Comparison of ENCODE assay signal across 8 cellular contexts in the genomic region with DNA sequence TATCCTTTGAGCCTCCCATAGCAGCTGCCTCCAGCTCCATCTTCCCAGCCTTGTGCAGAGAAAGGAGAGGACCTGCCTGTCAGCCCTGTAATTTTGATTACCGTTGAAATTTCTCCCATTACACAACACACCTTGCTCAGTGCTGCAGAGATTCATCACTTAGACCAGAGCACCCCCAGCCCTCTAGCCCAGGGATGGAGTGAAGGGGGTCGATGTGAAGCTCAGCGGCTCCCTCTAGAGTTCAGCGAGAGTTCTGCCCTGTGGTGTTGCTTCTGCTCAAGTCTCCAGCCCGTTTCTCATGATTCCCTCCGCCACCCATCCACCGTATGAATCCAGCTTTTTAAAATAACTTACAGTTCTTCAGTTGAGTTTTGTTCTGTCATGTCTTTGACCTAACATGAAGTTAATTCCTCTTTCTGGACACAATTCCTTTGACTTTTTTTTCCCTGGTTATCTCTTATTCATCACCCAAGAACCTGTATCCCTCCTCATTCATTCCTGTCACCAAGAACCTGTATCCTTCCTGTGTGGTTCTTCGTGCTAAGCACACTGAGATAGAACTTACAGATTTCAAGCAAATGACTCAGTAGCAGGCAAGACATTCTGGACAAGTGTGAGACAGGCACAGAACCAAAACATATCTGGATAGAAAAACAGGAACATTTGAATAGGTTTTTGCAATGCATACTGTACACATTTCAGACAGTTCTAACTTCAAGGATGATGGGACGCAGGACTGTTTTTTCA. TPM values are rescaled to one million over a fixed set of nuclear protein-coding genes. Genes with fewer than 3 reads are reported as not detected.
A peak's percentile ranks its signal among the peaks of the same experiment; 100 is the strongest.
DNase-seq lines count a peak whose midpoint lies in the region; ATAC-seq and TF ChIP-seq lines count a peak whose summit lies in the region.

No MANE protein-coding gene starts in this region.

- intact Hi-C loops in dorsolateral prefrontal cortex (cut with DNase I): no loop called here

- no peak overlapping the region for H3K27ac ChIP-seq in dorsolateral prefrontal cortex

- peak in 32 of 56 donors; percentile 8 to 38 (median 24) for TF ChIP-seq CTCF in dorsolateral prefrontal cortex (IDR thresholded peaks at IDR 0.05 in 54 of 56, conservative IDR thresholded peaks at IDR 0.05 in 2 of 56; ENCODE audit: low read depth in 1 of 56, partially characterized antibody in 56 of 56)

- H3K4me3 ChIP-seq in dorsolateral prefrontal cortex: no peak overlapping the region

- H3K27me3 ChIP-seq in dorsolateral prefrontal cortex: peaks cover 0 to 11% (median 0%) of the 10 kb centered on the region in 45 donors

- no peak for ATAC-seq in GM19452 (IDR thresholded peaks at IDR 0.05; ENCODE audit: unreplicated experiment)

- peak; percentile 42 for DNase-seq in activated CD4-positive, alpha-beta T cell treated with anti-CD3 and anti-CD28 coated beads for 48 hours
- no peak for DNase-seq in activated CD4-positive, alpha-beta T cell treated with anti-CD3 and anti-CD28 coated beads for 4 hours
- DNase-seq in NCI-H1694 (lab: John Stamatoyannopoulos, UW) (peak; percentile 11), dorsolateral prefrontal cortex (no peak), occipital lobe (lab: John Stamatoyannopoulos, UW) (no peak), HuH-7.5 (ENCODE audit: low spot score) (no peak)
- peak; percentile 10 for DNase-seq in stimulated activated CD4-positive, alpha-beta T cell treated with anti-CD3 and anti-CD28 coated beads, Interleukin-4, amount 100 ng/mL, for 24 hours

RNA-seq across cellular contexts. Expression of a gene that starts 34.9 kb away (rescaled TPM):
- total RNA-seq in dorsolateral prefrontal cortex (10 to 100 TPM; 30.7 to 64.7 (median 43.9) TPM), occipital lobe (57.6 TPM)

Comparison
In these comparisons a context has a peak if more than half of its experiments do, and no peak if none do; other contexts are left out.
1. DNase-seq: peak in activated CD4-positive, alpha-beta T cell treated with anti-CD3 and anti-CD28 coated beads for 48 hours (single experiment), NCI-H1694 (single experiment) and stimulated activated CD4-positive, alpha-beta T cell treated with anti-CD3 and anti-CD28 coated beads, Interleukin-4, amount 100 ng/mL, for 24 hours (single experiment); none in activated CD4-positive, alpha-beta T cell treated with anti-CD3 and anti-CD28 coated beads for 4 hours (0 of 2), dorsolateral prefrontal cortex (0 of 10), occipital lobe (single experiment) and HuH-7.5 (single experiment).